8 cellular contexts compared by ENCODE assay signal in genomic region chr5:111223086-111223789, GRCh38. TPM values are rescaled to one million over a fixed set of nuclear protein-coding genes. Genes with fewer than 3 reads are reported as not detected.
A peak's percentile ranks its signal among the peaks of the same experiment; 100 is the strongest.
DNase-seq lines count a peak whose midpoint lies in the region; ATAC-seq and TF ChIP-seq lines count a peak whose summit lies in the region.

No MANE protein-coding gene starts in this region.

- H3K27ac ChIP-seq in A673 (ENCODE audit: low read depth, low read length, poor library complexity, severe bottlenecking) (no peak overlapping the region), SK-N-SH (ENCODE audit: low read depth in 2 of 2, low read length in 1 of 2) (peak overlapping the region in 1 of 2 experiments; percentile 88; a peak in 2 of 4 replicates)

- no peaks in the 10 kb centered on the region for H3K9me3 Mint-ChIP-seq in stimulated activated effector memory CD8-positive, alpha-beta T cell treated with anti-CD3 and anti-CD28 coated beads, Interleukin-12 subunit alpha, Interleukin-12 subunit beta, amount 100 ng/mL, for 72 hours

- H3K9me2 ChIP-seq in SK-N-SH: no peaks in the 10 kb centered on the region

- TF ChIP-seq CTCF in A673 (conservative IDR thresholded peaks at IDR 0.05; ENCODE audit: low read depth, low read length) (no peak), SK-N-SH (IDR thresholded peaks at IDR 0.05) (no peak), fibroblast of the aortic adventitia (IDR thresholded peaks at IDR 0.05; ENCODE audit: insufficient read depth, low read length) (no peak)

- peaks cover 23% of the 10 kb centered on the region for H3K36me3 Mint-ChIP-seq in stimulated activated effector memory CD8-positive, alpha-beta T cell treated with anti-CD3 and anti-CD28 coated beads, Interleukin-12 subunit alpha, Interleukin-12 subunit beta, amount 100 ng/mL, for 72 hours

- 39% methylated on average over 7 of the region's 9 CpGs for WGBS in SK-N-SH (ENCODE audit: low lambda C conversion rate)

- TF ChIP-seq RAD21 in SK-N-SH (IDR thresholded peaks at IDR 0.05; ENCODE audit: low read length): no peak

- H3K36me3 ChIP-seq in A673 (ENCODE audit: insufficient read depth, low read length, poor library complexity, severe bottlenecking): no peaks in the 10 kb centered on the region
- H3K36me3 ChIP-seq in SK-N-SH (replicated peaks in 1 of 2; ENCODE audit: control insufficient read depth in 1 of 2, insufficient read depth in 2 of 2, low read length in 1 of 2): no peaks in the 10 kb centered on the region

- H3K4me1 ChIP-seq in A673 (ENCODE audit: insufficient read depth, low read length, poor library complexity, severe bottlenecking): no peaks in the 10 kb centered on the region
- peaks cover 0 to 19% of the 10 kb centered on the region in 2 experiments; a peak in 2 of 4 replicates for H3K4me1 ChIP-seq in SK-N-SH (ENCODE audit: control insufficient read depth in 1 of 2, insufficient read depth in 2 of 2, low read depth in 1 of 2, low read length in 1 of 2)

- TF ChIP-seq EP300 in SK-N-SH (IDR thresholded peaks at IDR 0.05; ENCODE audit: borderline replicate concordance in 1 of 2, low read depth in 1 of 2, low read length in 1 of 2): no peak

- POLR2A ChIA-PET in A673 (lab: Charles Lee; ENCODE audit: low non-redundant PET): no interaction called here
- POLR2A ChIA-PET in SK-N-SH (lab: Yijun Ruan, JAX): interaction anchor here (0.8 to 2.9 kb wide), 7 partner anchors 13 to 254 kb away, joined by 3 to 22 read pairs (median 3); no protein-coding TSS in a partner anchor

- no peaks in the 10 kb centered on the region for H3K79me2 ChIP-seq in SK-N-SH (ENCODE audit: insufficient read depth)

- peak; percentile 2 for ATAC-seq in GM19035 (IDR thresholded peaks at IDR 0.05; ENCODE audit: unreplicated experiment)
- ATAC-seq in stimulated activated effector memory CD8-positive, alpha-beta T cell treated with anti-CD3 and anti-CD28 coated beads, Interleukin-12 subunit alpha, Interleukin-12 subunit beta, amount 100 ng/mL, for 72 hours: peak; percentile 43
- no peak for ATAC-seq in HG03378 (IDR thresholded peaks at IDR 0.05; ENCODE audit: unreplicated experiment)
- no peak for ATAC-seq in HG02885 (IDR thresholded peaks at IDR 0.05; ENCODE audit: poor library complexity, unreplicated experiment)
- ATAC-seq in GM19455 (IDR thresholded peaks at IDR 0.05; ENCODE audit: unreplicated experiment): no peak

- peak overlapping the region; percentile 69; the same call in 1 of the 2 replicates for H3K9ac ChIP-seq in SK-N-SH

- H3K4me3 ChIP-seq in A673 (ENCODE audit: low read depth, low read length, poor library complexity, severe bottlenecking): peak overlapping the region; percentile 48
- H3K4me3 ChIP-seq in SK-N-SH (ENCODE audit: low read depth in 2 of 2, low read length in 1 of 2): peak overlapping the region; percentile 84 to 86
- peak overlapping the region; percentile 70 for H3K4me3 ChIP-seq in fibroblast of the aortic adventitia (ENCODE audit: low read depth, low read length)

- peaks cover 14% of the 10 kb centered on the region for H3K27me3 ChIP-seq in A673 (replicated peaks; ENCODE audit: insufficient read depth, low read depth, low read length, poor library complexity)
- no peaks in the 10 kb centered on the region for H3K27me3 ChIP-seq in SK-N-SH (ENCODE audit: insufficient read depth)

- intact Hi-C loops in A673 (cut with micrococcal nuclease; ENCODE audit: unreplicated experiment): no loop called here

- peak overlapping the region; percentile 77 for H3K4me2 ChIP-seq in SK-N-SH

- H4K20me1 ChIP-seq in SK-N-SH (ENCODE audit: insufficient read depth): no peaks in the 10 kb centered on the region

- no TSS peak for BruUV-seq in A673 (replicated peaks; lab: Mats Ljungman, UMichigan)

- DNase-seq in A673 (ENCODE audit: low spot score) (no peak), SK-N-SH (no peak), fibroblast of the aortic adventitia (ENCODE audit: low read depth) (no peak)
- DNase-seq in stimulated activated effector memory CD8-positive, alpha-beta T cell treated with anti-CD3 and anti-CD28 coated beads, Interleukin-12 subunit alpha, Interleukin-12 subunit beta, amount 100 ng/mL, for 72 hours (ENCODE audit: low spot score in 2 of 2): no peak

- peak overlapping the region; percentile 95 for H3K4me3 Mint-ChIP-seq in stimulated activated effector memory CD8-positive, alpha-beta T cell treated with anti-CD3 and anti-CD28 coated beads, Interleukin-12 subunit alpha, Interleukin-12 subunit beta, amount 100 ng/mL, for 72 hours

- H3K27ac Mint-ChIP-seq in stimulated activated effector memory CD8-positive, alpha-beta T cell treated with anti-CD3 and anti-CD28 coated beads, Interleukin-12 subunit alpha, Interleukin-12 subunit beta, amount 100 ng/mL, for 72 hours: peak overlapping the region; percentile 95

- CTCF ChIA-PET in A673 (lab: Charles Lee): no interaction called here
- CTCF ChIA-PET in SK-N-SH (lab: Yijun Ruan, JAX): interaction anchor here (0.6 to 3.1 kb wide), 19 partner anchors 11 to 255 kb away, joined by 3 to 10 read pairs (median 4); no protein-coding TSS in a partner anchor

- H3K9me3 ChIP-seq in A673 (ENCODE audit: low read depth, low read length, poor library complexity, severe bottlenecking) (no peaks in the 10 kb centered on the region), SK-N-SH (no peaks in the 10 kb centered on the region)

- peaks cover 25% of the 10 kb centered on the region for H3K4me1 Mint-ChIP-seq in stimulated activated effector memory CD8-positive, alpha-beta T cell treated with anti-CD3 and anti-CD28 coated beads, Interleukin-12 subunit alpha, Interleukin-12 subunit beta, amount 100 ng/mL, for 72 hours

- H2AFZ ChIP-seq in SK-N-SH (ENCODE audit: low read depth): peak overlapping the region; percentile 92

- peaks cover 4% of the 10 kb centered on the region for H3F3A ChIP-seq in SK-N-SH (replicated peaks; ENCODE audit: insufficient read depth)

TF ChIP-seq in SK-N-SH, 30 proteins besides CTCF, POLR2A, EP300 and RAD21 (continues in another document):
- TF ChIP-seq IRF3 (IDR thresholded peaks at IDR 0.05; ENCODE audit: low read depth, low read length) (no peak), YY1 (IDR thresholded peaks at IDR 0.05; ENCODE audit: low read depth) (no peak), PBX3 (IDR thresholded peaks at IDR 0.05) (no peak), POLR2AphosphoS5 (IDR thresholded peaks at IDR 0.05; ENCODE audit: low read depth, low read length) (no peak), TAF1 (IDR thresholded peaks at IDR 0.05; ENCODE audit: borderline replicate concordance, low read depth, low read length) (no peak), CHD2 (IDR thresholded peaks at IDR 0.05; ENCODE audit: low read length, partially characterized antibody) (no peak), RFX5 (IDR thresholded peaks at IDR 0.05; ENCODE audit: low read length) (no peak), TEAD4 (IDR thresholded peaks at IDR 0.05; ENCODE audit: borderline replicate concordance, insufficient read depth) (no peak), GABPA (IDR thresholded peaks at IDR 0.05; ENCODE audit: low read depth) (no peak), EZH2phosphoT487 (IDR thresholded peaks at IDR 0.05; ENCODE audit: borderline replicate concordance, low read depth) (no peak), GATA2 (CRISPR knock-in tag; IDR thresholded peaks at IDR 0.05) (no peak), SMC3 (IDR thresholded peaks at IDR 0.05; ENCODE audit: low read depth, low read length) (no peak), MEF2A (IDR thresholded peaks at IDR 0.05; ENCODE audit: borderline replicate concordance, low read depth) (no peak), JUND (IDR thresholded peaks at IDR 0.05) (no peak), FOXJ3 (CRISPR knock-in tag; IDR thresholded peaks at IDR 0.05) (no peak)

RNA-seq across cellular contexts. Expression of gene CAMK4, which starts 0.9 kb away (rescaled TPM):
- 0.42 and 0.88 TPM in 2 replicates for total RNA-seq in A673 (2021)
- 4.1 and 4.6 TPM in 2 replicates for polyA plus RNA-seq in SK-N-SH (2012; rRNA removed)
- 5.5 and 6.4 TPM in 2 replicates for polyA plus RNA-seq in SK-N-SH (2012; cell fraction: cytosol; rRNA removed)
- 2.1 and 3.6 TPM in 2 replicates for polyA plus RNA-seq in SK-N-SH (2012; cell fraction: nucleus; rRNA removed)
- 2.9 and 5.4 TPM in 2 replicates for total RNA-seq in fibroblast of the aortic adventitia (ENCODE audit: low replicate concordance)

Comparison
In these comparisons a context has a peak if more than half of its experiments do, and no peak if none do; other contexts are left out.
1. ATAC-seq: peak in GM19035 (single experiment) and stimulated activated effector memory CD8-positive, alpha-beta T cell treated with anti-CD3 and anti-CD28 coated beads, Interleukin-12 subunit alpha, Interleukin-12 subunit beta, amount 100 ng/mL, for 72 hours (single experiment); none in HG03378 (single experiment), HG02885 (single experiment) and GM19455 (single experiment).
2. Peak in every context shown above with its lines, with median percentiles within 50 percentile points of each other: H3K4me3 ChIP-seq.